11 cellular contexts compared by ENCODE assay signal in the genomic region with DNA sequence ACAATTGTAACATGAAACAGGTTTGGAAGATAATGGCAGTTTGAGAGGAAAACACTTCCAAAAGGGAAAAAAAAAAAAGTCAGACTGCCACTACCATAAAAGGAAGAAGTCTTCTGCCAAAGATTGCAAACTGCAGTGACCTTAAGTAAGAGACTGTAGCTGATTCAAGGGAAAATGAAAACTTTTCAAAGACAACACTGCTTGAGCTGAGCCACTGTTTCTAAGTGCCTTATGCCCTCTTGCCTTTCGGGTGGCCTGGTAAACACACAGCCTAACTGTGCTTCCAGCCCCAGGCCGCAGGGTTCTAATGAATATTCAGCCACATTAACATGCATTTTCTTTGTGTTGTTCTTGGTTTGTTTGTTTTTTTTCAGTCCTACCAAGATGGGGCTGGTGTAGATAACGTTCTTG.
DNase-seq lines count a peak whose midpoint lies in the region; ATAC-seq and TF ChIP-seq lines count a peak whose summit lies in the region.
"Had no signal": no experiment of that assay in that cellular context is flagged by ENCODE, and none has a peak within 500 bp of the region (broad histone marks: within the 10 kb centered on the region; RNA-seq: fewer than 3 reads in every experiment).

No MANE protein-coding gene starts in this region.

- H3K4me3 ChIP-seq in MM.1S (ENCODE audit: low read length): no peak overlapping the region
- no peak overlapping the region for H3K4me3 ChIP-seq in CD4-positive, alpha-beta memory T cell (ENCODE audit: low read length in 2 of 2)

- H3K9me2 ChIP-seq in MM.1S (replicated peaks; ENCODE audit: insufficient read depth, low read length): no peaks in the 10 kb centered on the region

- no peaks in the 10 kb centered on the region for H3K9me3 ChIP-seq in MM.1S (replicated peaks; ENCODE audit: insufficient read depth, low read length)
- no peaks in the 10 kb centered on the region for H3K9me3 ChIP-seq in CD4-positive, alpha-beta memory T cell (ENCODE audit: control insufficient read depth in 1 of 2, low read length in 2 of 2)

- TF ChIP-seq CTCF in omental fat pad (IDR thresholded peaks at IDR 0.05): no peak
- TF ChIP-seq CTCF in MM.1S (IDR thresholded peaks at IDR 0.05; ENCODE audit: low read length): no peak

- POLR2A ChIA-PET in CD4-positive, alpha-beta memory T cell (lab: Charles Lee; ENCODE audit: partially characterized antibody): no interaction called here

- no peak overlapping the region for H3K27ac ChIP-seq in MM.1S (ENCODE audit: low read length)
- H3K27ac ChIP-seq in CD4-positive, alpha-beta memory T cell (ENCODE audit: low read depth, low read length): no peak overlapping the region

- DNase-seq in AG20443 (ENCODE audit: low spot score): peak; percentile 56
- DNase-seq in RPMI7951 (ENCODE audit: low read depth): peak; percentile 82
- peak; percentile 83 for DNase-seq in foreskin melanocyte
- DNase-seq in omental fat pad (ENCODE audit: low spot score): no peak
- no peak for DNase-seq in MM.1S
- no peak for DNase-seq in CD4-positive, alpha-beta memory T cell
- DNase-seq in HK-2 (ENCODE audit: unreplicated experiment): no peak
- DNase-seq: activated naive CD8-positive, alpha-beta T cell treated with anti-CD3 and anti-CD28 coated beads for 36 hours; Calu3; NCI-H187 had no signal

- no peak overlapping the region for H3K4me2 ChIP-seq in MM.1S (ENCODE audit: low read depth, low read length)

- no peaks in the 10 kb centered on the region for H3K4me1 ChIP-seq in MM.1S (ENCODE audit: low read length)
- H3K4me1 ChIP-seq in CD4-positive, alpha-beta memory T cell (ENCODE audit: insufficient read depth, low read length): no peaks in the 10 kb centered on the region

- CTCF ChIA-PET in CD4-positive, alpha-beta memory T cell (lab: Charles Lee; ENCODE audit: partially characterized antibody): no interaction called here

- no peaks in the 10 kb centered on the region for H3K36me3 Mint-ChIP-seq in CD4-positive, alpha-beta memory T cell
- H3K36me3 Mint-ChIP-seq: activated naive CD8-positive, alpha-beta T cell treated with anti-CD3 and anti-CD28 coated beads for 36 hours had no signal

- H3K27me3 ChIP-seq in MM.1S (replicated peaks; ENCODE audit: insufficient read depth, low read length): no peaks in the 10 kb centered on the region
- no peaks in the 10 kb centered on the region for H3K27me3 ChIP-seq in CD4-positive, alpha-beta memory T cell (ENCODE audit: insufficient read depth, low read length)

- no peak overlapping the region for H3K9ac ChIP-seq in MM.1S (ENCODE audit: low read length)

- no peak overlapping the region for H3K27ac Mint-ChIP-seq in CD4-positive, alpha-beta memory T cell
- H3K27ac Mint-ChIP-seq: activated naive CD8-positive, alpha-beta T cell treated with anti-CD3 and anti-CD28 coated beads for 36 hours had no signal

- ATAC-seq in omental fat pad (ENCODE audit: low FRiP score) (peak; percentile 54), HG02610 (IDR thresholded peaks at IDR 0.05; ENCODE audit: unreplicated experiment) (no peak)

- no peak overlapping the region for H2AFZ ChIP-seq in MM.1S (ENCODE audit: low read length)

- H3K4me3 Mint-ChIP-seq in CD4-positive, alpha-beta memory T cell: no peak overlapping the region
- H3K4me3 Mint-ChIP-seq: activated naive CD8-positive, alpha-beta T cell treated with anti-CD3 and anti-CD28 coated beads for 36 hours had no signal

- no peaks in the 10 kb centered on the region for H3F3A ChIP-seq in MM.1S (ENCODE audit: insufficient read depth, low read length)

- no peaks in the 10 kb centered on the region for H3K36me3 ChIP-seq in MM.1S (replicated peaks; ENCODE audit: insufficient read depth, low read length)
- H3K36me3 ChIP-seq in CD4-positive, alpha-beta memory T cell (ENCODE audit: insufficient read depth, low read length): no peaks in the 10 kb centered on the region

- H4K20me1 ChIP-seq in MM.1S (ENCODE audit: insufficient read depth, low read length): no peaks in the 10 kb centered on the region

- peaks cover 0 to 7% (median 3%) of the 10 kb centered on the region in 8 donors for H3K9me3 Mint-ChIP-seq in CD4-positive, alpha-beta memory T cell
- H3K9me3 Mint-ChIP-seq: activated naive CD8-positive, alpha-beta T cell treated with anti-CD3 and anti-CD28 coated beads for 36 hours had no signal

- H3K27me3 Mint-ChIP-seq in CD4-positive, alpha-beta memory T cell: no peaks in the 10 kb centered on the region

- intact Hi-C loops in CD4-positive, alpha-beta memory T cell (cut with micrococcal nuclease): no loop called here

- H3K79me2 ChIP-seq in MM.1S (ENCODE audit: low read length): no peaks in the 10 kb centered on the region

- no peaks in the 10 kb centered on the region for H3K4me1 Mint-ChIP-seq in CD4-positive, alpha-beta memory T cell
- H3K4me1 Mint-ChIP-seq: activated naive CD8-positive, alpha-beta T cell treated with anti-CD3 and anti-CD28 coated beads for 36 hours had no signal

Comparison
In these comparisons a context has a peak if more than half of its experiments do, and no peak if none do; other contexts are left out.
1. DNase-seq: peak in AG20443 (single experiment), RPMI7951 (single experiment) and foreskin melanocyte (single experiment); none in omental fat pad (single experiment), MM.1S (single experiment), CD4-positive, alpha-beta memory T cell (0 of 5) and HK-2 (single experiment).